In the genomic region with DNA sequence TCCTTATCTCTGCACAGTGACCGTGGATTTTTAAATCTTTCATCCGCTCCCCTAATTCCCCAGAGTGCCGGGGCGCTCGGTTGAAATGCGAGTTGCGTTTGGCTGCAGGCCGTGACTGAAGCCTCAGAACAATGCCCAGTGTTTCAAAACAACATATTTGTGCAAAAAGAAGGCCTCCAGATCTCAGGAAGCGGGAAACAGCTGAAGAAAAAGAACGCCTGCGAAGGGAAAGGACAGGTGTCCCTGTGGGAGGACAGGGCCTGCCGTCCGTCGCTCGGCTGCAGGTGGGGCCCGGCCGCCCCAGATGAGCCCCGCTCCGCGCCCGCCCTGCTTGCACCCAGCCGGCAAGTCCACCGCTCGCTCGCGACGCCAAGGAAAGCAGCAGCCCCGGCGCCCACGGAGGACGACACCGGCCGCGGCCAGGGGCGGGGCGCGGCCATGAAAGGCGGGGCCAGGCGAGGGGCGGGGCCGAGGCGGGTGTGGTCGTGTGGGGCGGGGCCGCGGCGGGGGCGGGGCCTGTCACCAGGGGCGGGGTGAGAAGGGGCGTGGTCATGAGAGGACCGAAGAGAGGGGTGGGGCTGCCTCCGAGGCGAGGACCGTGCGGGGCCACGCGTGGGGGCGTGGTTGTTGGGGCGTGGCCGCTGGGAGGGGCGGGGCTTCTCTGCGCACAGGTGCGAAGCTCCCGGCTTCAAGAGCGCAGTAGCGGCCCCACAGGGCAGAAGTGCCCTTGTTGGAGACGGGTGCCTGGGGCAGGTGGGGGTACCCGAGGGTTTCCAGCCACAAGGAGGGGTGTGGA, we compare ENCODE assay signal across 8 cellular contexts. TPM values are rescaled to one million over a fixed set of nuclear protein-coding genes. Genes with fewer than 3 reads are reported as not detected.
DNase-seq lines count a peak whose midpoint lies in the region; ATAC-seq and TF ChIP-seq lines count a peak whose summit lies in the region.

No MANE protein-coding gene starts in this region.

- H4K12ac ChIP-seq in trophoblast cell (ENCODE audit: low read depth, low read length), result peak overlapping the region; percentile 47

- no peak overlapping the region for H4K91ac ChIP-seq in trophoblast cell (ENCODE audit: low read depth, low read length)

- no peak overlapping the region for H3K27ac Mint-ChIP-seq in activated naive CD4-positive, alpha-beta T cell treated with anti-CD3 and anti-CD28 coated beads for 36 hours

- H3K4me1 ChIP-seq in trophoblast cell (ENCODE audit: control insufficient read depth in 1 of 2, insufficient read depth in 2 of 2, low read length in 2 of 2) (peaks cover 21 to 23% of the 10 kb centered on the region in 2 experiments), tibial artery (peaks cover 0 to 26% (median 17%) of the 10 kb centered on the region in 4 donors)

- no peak overlapping the region for H3K23ac ChIP-seq in trophoblast cell (ENCODE audit: low read length)

- TF ChIP-seq CTCF in GM13976 (IDR thresholded peaks at IDR 0.05; ENCODE audit: borderline replicate concordance, control extremely low read depth, extremely low read depth, insufficient read depth, missing control alignments) (no peak), tibial artery (IDR thresholded peaks at IDR 0.05) (no peak)

- H2AK5ac ChIP-seq in trophoblast cell (ENCODE audit: low read length), result no peak overlapping the region

- peak overlapping the region; percentile 30 for H2AFZ ChIP-seq in trophoblast cell (ENCODE audit: insufficient read depth, low read length, poor library complexity)

- H3K27me3 Mint-ChIP-seq in activated naive CD4-positive, alpha-beta T cell treated with anti-CD3 and anti-CD28 coated beads for 36 hours (ENCODE audit: low read depth), result peaks cover 19% of the 10 kb centered on the region

- H3K4me3 ChIP-seq in trophoblast cell (ENCODE audit: low read depth, low read length) (no peak overlapping the region), tibial artery (peak overlapping the region; percentile 28 to 39)

- H3K18ac ChIP-seq in trophoblast cell (ENCODE audit: low read length), result no peak overlapping the region

- no peaks in the 10 kb centered on the region for H3K9me3 Mint-ChIP-seq in activated naive CD4-positive, alpha-beta T cell treated with anti-CD3 and anti-CD28 coated beads for 36 hours

- H3K9me3 ChIP-seq in trophoblast cell (ENCODE audit: insufficient read depth, low read depth, low read length) (peaks cover 6% of the 10 kb centered on the region), tibial artery (no peaks in the 10 kb centered on the region)

- H3K79me2 ChIP-seq in trophoblast cell (ENCODE audit: control insufficient read depth, insufficient read depth, low read length, poor library complexity), result no peaks in the 10 kb centered on the region

- H3K27me3 ChIP-seq in trophoblast cell (ENCODE audit: insufficient read depth, low read length) (peaks cover 12% of the 10 kb centered on the region), tibial artery (peaks cover 0 to 60% of the 10 kb centered on the region in 2 donors)

- peak overlapping the region; percentile 43 for H2BK120ac ChIP-seq in trophoblast cell (ENCODE audit: insufficient read depth, low read length, poor library complexity)

- peak overlapping the region; percentile 71 for H4K8ac ChIP-seq in trophoblast cell (ENCODE audit: low read depth, low read length)

- H3K4me1 Mint-ChIP-seq in activated naive CD4-positive, alpha-beta T cell treated with anti-CD3 and anti-CD28 coated beads for 36 hours (ENCODE audit: low read depth), result peaks cover 4% of the 10 kb centered on the region

- H3K36me3 ChIP-seq in trophoblast cell (ENCODE audit: control insufficient read depth in 1 of 2, insufficient read depth in 2 of 2, low read length in 2 of 2), result peaks cover 0 to 2% of the 10 kb centered on the region in 2 experiments
- no peaks in the 10 kb centered on the region for H3K36me3 ChIP-seq in tibial artery

- no peaks in the 10 kb centered on the region for H3K36me3 Mint-ChIP-seq in activated naive CD4-positive, alpha-beta T cell treated with anti-CD3 and anti-CD28 coated beads for 36 hours (ENCODE audit: low read depth)

- in situ Hi-C loops in GM13976 (cut with MboI; ENCODE audit: low sequenced_read_pairs, unreplicated experiment), result no loop called here

- DNase-seq in GM13976 (ENCODE audit: low spot score) (peak; percentile 79), RKO (ENCODE audit: low spot score) (peak; percentile 29), globus pallidus (ENCODE audit: low spot score) (peak; percentile 51), trophoblast cell (peak; percentile 46 to 67), tibial artery (no peak)
- DNase-seq in activated naive CD4-positive, alpha-beta T cell treated with anti-CD3 and anti-CD28 coated beads for 36 hours, result peak; percentile 55

- no peak overlapping the region for H2BK5ac ChIP-seq in trophoblast cell (ENCODE audit: low read depth, low read length, poor library complexity)

- no peak overlapping the region for H3K9ac ChIP-seq in trophoblast cell (ENCODE audit: low read length)

- intact Hi-C loops in activated naive CD4-positive, alpha-beta T cell treated with anti-CD3 and anti-CD28 coated beads for 36 hours (cut with micrococcal nuclease), result loop anchor here (2.0 kb wide), 1 partner anchor 340 kb away; no protein-coding TSS in a partner anchor
- intact Hi-C loops in tibial artery (cut with DNase I; ENCODE audit: low total_unique reads), result no loop called here

- WGBS in trophoblast cell (ENCODE audit: extremely low coverage, insufficient coverage, insufficient read length), result no CpG with 5 or more reads among the region's 68 CpGs

- peak overlapping the region; percentile 50 for H3K4me2 ChIP-seq in trophoblast cell (ENCODE audit: low read length)

- H3K14ac ChIP-seq in trophoblast cell (ENCODE audit: low read length), result no peak overlapping the region

- ATAC-seq in HG03095 (IDR thresholded peaks at IDR 0.05; ENCODE audit: unreplicated experiment), result no peak
- ATAC-seq in GM19455 (IDR thresholded peaks at IDR 0.05; ENCODE audit: unreplicated experiment), result no peak

- no peak overlapping the region for H3K4me3 Mint-ChIP-seq in activated naive CD4-positive, alpha-beta T cell treated with anti-CD3 and anti-CD28 coated beads for 36 hours

- no peak overlapping the region for H2BK12ac ChIP-seq in trophoblast cell (ENCODE audit: low read length)

- CTCF ChIA-PET in activated naive CD4-positive, alpha-beta T cell treated with anti-CD3 and anti-CD28 coated beads for 36 hours (lab: Charles Lee), result no interaction called here

- no peak overlapping the region for H3K27ac ChIP-seq in trophoblast cell (ENCODE audit: low read depth, low read length)
- H3K27ac ChIP-seq in tibial artery, result no peak overlapping the region

- no peak overlapping the region for H3K4ac ChIP-seq in trophoblast cell (ENCODE audit: low read depth, low read length)

- H3K79me1 ChIP-seq in trophoblast cell (ENCODE audit: low read length), result peaks cover 2% of the 10 kb centered on the region

RNA-seq across cellular contexts. Expression of a gene that starts 17.6 kb away (rescaled TPM):
- total RNA-seq in activated naive CD4-positive, alpha-beta T cell treated with anti-CD3 and anti-CD28 coated beads for 36 hours, result not detected
- 46.7 and 48.1 TPM in 2 replicates for polyA plus RNA-seq in trophoblast cell (2013)

RNA-seq across cellular contexts. Expression of a gene that starts 32.6 kb away (rescaled TPM):
- total RNA-seq in activated naive CD4-positive, alpha-beta T cell treated with anti-CD3 and anti-CD28 coated beads for 36 hours, result 10 to 100 TPM; 81.2 to 88.4 TPM
- 96.3 and 98.3 TPM in 2 replicates for polyA plus RNA-seq in trophoblast cell (2013)

Comparison
In these comparisons a context has a peak if more than half of its experiments do, and no peak if none do; other contexts are left out.
1. DNase-seq: peak in GM13976 (single experiment), RKO (single experiment), activated naive CD4-positive, alpha-beta T cell treated with anti-CD3 and anti-CD28 coated beads for 36 hours (single experiment), globus pallidus (single experiment) and trophoblast cell (2 of 2); none in tibial artery (0 of 2).